9 cellular contexts compared by ENCODE assay signal in the genomic region with DNA sequence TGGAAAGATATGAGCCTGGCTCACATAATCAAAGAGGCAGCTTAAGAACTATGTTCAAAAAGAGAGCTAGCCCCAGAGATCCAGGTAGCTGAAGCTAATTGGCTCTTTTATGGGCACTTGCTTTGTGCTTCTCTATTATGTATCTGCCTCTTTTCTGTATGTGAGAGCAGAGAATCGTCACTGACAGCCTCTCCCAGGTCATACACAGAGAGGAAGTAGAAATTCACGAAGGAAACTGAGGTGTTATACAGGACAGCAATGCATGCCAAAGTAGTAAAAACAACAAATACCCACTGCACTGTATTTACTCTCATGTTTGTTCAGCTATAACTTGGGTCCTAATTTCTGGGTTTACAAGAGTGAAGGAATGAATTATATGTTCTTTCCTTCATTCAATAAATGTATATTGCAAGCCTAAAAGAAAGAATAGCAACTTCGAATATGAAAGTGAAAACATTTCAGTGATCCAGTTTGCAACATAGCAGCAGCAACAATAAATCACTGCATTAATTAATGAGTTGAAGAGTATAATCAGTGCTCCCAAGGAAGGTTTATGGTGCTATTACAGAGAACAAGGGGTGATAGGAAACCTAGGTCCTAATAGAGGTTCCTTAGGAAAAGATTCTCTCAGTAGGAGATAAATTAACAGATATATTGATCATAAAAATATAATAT. TPM values are rescaled to one million over a fixed set of nuclear protein-coding genes. Genes with fewer than 3 reads are reported as not detected.
DNase-seq lines count a peak whose midpoint lies in the region; ATAC-seq and TF ChIP-seq lines count a peak whose summit lies in the region.
"Had no signal": no experiment of that assay in that cellular context is flagged by ENCODE, and none has a peak within 500 bp of the region (broad histone marks: within the 10 kb centered on the region; RNA-seq: fewer than 3 reads in every experiment).

No MANE protein-coding gene starts in this region.

- peak overlapping the region; percentile 27 for H3K4me3 Mint-ChIP-seq in activated naive CD8-positive, alpha-beta T cell

- no peak overlapping the region for H3K27ac Mint-ChIP-seq in activated naive CD8-positive, alpha-beta T cell

- no peak for TF ChIP-seq POLR2A in sigmoid colon (IDR thresholded peaks at IDR 0.05)

- H3K27ac ChIP-seq in heart right ventricle: no peak overlapping the region
- no peak overlapping the region for H3K27ac ChIP-seq in coronary artery
- no peak overlapping the region for H3K27ac ChIP-seq in sigmoid colon

- peak; percentile 75 for ATAC-seq in GM19438 (IDR thresholded peaks at IDR 0.05; ENCODE audit: low read depth, unreplicated experiment)
- peak; percentile 86 for ATAC-seq in HG03135 (IDR thresholded peaks at IDR 0.05; ENCODE audit: unreplicated experiment)
- no peak for ATAC-seq in heart right ventricle

- peaks cover 7% of the 10 kb centered on the region for H3K27me3 Mint-ChIP-seq in activated naive CD8-positive, alpha-beta T cell

- H3K9me3 Mint-ChIP-seq in activated naive CD8-positive, alpha-beta T cell (ENCODE audit: low read depth): no peaks in the 10 kb centered on the region

- peak overlapping the region; percentile 8; the same call in 1 of the 2 replicates for H3K4me3 ChIP-seq in GM12864 (ENCODE audit: low read depth, low read length)
- no peak overlapping the region for H3K4me3 ChIP-seq in heart right ventricle
- H3K4me3 ChIP-seq in coronary artery: no peak overlapping the region
- H3K4me3 ChIP-seq in sigmoid colon: no peak overlapping the region
- H3K4me3 ChIP-seq: HAP-1 had no signal

- TF ChIP-seq EP300 in sigmoid colon (IDR thresholded peaks at IDR 0.05): no peak

- intact Hi-C loops in heart right ventricle (cut with DNase I) (no loop called here), sigmoid colon (cut with DNase I) (no loop called here)

- DNase-seq in GM12864 (ENCODE audit: low read depth) (peak; percentile 16), heart right ventricle (no peak), coronary artery (ENCODE audit: low spot score) (no peak), sigmoid colon (no peak), NCI-H2029 (lab: John Stamatoyannopoulos, UW) (no peak)

- no peaks in the 10 kb centered on the region for H3K27me3 ChIP-seq in heart right ventricle
- H3K27me3 ChIP-seq in sigmoid colon: no peaks in the 10 kb centered on the region

- H3K36me3 ChIP-seq in heart right ventricle (no peaks in the 10 kb centered on the region), sigmoid colon (no peaks in the 10 kb centered on the region)
- H3K36me3 ChIP-seq: HAP-1 had no signal

- no peak for TF ChIP-seq CTCF in GM12864 (IDR thresholded peaks at IDR 0.05; ENCODE audit: low read depth, low read length, missing control alignments)
- no peak for TF ChIP-seq CTCF in heart right ventricle (IDR thresholded peaks at IDR 0.05)
- TF ChIP-seq CTCF in coronary artery (IDR thresholded peaks at IDR 0.05): no peak
- no peak for TF ChIP-seq CTCF in sigmoid colon (IDR thresholded peaks at IDR 0.05)

- WGBS in heart right ventricle, 2 donors: 39 to 48% methylated on average over 3 of the region's 3 CpGs
- 2 to 10% methylated on average over 3 of the region's 3 CpGs for WGBS in sigmoid colon, 2 donors

- peaks cover 0 to 3% (median 0%) of the 10 kb centered on the region in 11 donors for H3K9me3 ChIP-seq in heart right ventricle
- no peaks in the 10 kb centered on the region for H3K9me3 ChIP-seq in sigmoid colon
- H3K9me3 ChIP-seq: HAP-1 had no signal

- H3K36me3 Mint-ChIP-seq in activated naive CD8-positive, alpha-beta T cell: no peaks in the 10 kb centered on the region

- H3K4me1 ChIP-seq in heart right ventricle (no peaks in the 10 kb centered on the region), sigmoid colon (no peaks in the 10 kb centered on the region)
- H3K4me1 ChIP-seq: HAP-1 had no signal

- H3K4me1 Mint-ChIP-seq in activated naive CD8-positive, alpha-beta T cell (ENCODE audit: low read depth): peaks cover 8% of the 10 kb centered on the region

RNA-seq across cellular contexts. Expression of a gene that starts 47.1 kb away (rescaled TPM):
- total RNA-seq in heart right ventricle: 10 to 100 TPM; 20.7 to 25.9 (median 22.3) TPM
- 10 to 100 TPM in 1 of 2 donors, 1 to 10 TPM in 1; 5.6 to 10.9 TPM for polyA plus RNA-seq in heart right ventricle
- 10 to 100 TPM; 15.2 to 21.0 (median 17.9) TPM for total RNA-seq in sigmoid colon
- polyA plus RNA-seq in sigmoid colon: 10 to 100 TPM; 13.2 to 19.4 (median 16.6) TPM

Comparison
In these comparisons a context has a peak if more than half of its experiments do, and no peak if none do; other contexts are left out.
1. ATAC-seq: peak in GM19438 (single experiment) and HG03135 (single experiment); none in heart right ventricle (0 of 8).